In the genomic region with DNA sequence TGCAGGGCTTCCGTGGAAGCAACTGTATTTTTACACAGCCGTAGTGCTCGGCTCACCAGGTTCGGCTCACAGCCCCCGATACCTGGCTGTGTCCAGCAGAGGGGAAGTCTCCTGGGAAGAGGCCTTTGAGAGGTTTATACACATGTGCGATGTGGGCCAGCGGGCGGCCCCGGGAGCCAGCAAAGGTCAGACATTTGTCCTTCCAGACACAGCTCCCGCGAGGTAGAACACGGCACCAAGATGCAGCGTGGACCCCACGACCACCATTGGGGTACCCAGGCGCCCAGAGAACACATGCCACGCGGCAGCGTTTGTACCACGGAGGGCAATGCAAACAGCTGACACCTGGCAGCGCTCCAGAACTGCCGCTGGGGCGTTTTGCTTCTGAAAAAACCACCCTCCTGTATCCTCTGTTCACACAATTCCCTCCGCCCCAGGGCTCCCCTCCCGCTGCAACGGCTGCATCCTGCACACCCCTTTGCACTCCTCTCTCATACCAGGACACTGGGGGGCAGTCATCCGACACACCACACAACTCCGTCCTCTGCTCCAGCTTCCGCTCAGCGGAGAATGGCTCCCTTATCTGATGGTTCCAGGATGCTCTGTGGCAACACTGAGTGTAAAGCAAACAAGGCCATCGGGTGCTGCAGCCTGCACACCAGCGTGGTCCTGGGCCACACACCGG, we compare ENCODE assay signal across 1 cellular context.
TF ChIP-seq lines count a peak whose summit lies in the region.

No MANE protein-coding gene starts in this region.

TF ChIP-seq in HepG2, 621 proteins besides CTCF, POLR2A, EP300 and RAD21 (continued from another document and continues in another):
- TF ChIP-seq, protein P1, sequence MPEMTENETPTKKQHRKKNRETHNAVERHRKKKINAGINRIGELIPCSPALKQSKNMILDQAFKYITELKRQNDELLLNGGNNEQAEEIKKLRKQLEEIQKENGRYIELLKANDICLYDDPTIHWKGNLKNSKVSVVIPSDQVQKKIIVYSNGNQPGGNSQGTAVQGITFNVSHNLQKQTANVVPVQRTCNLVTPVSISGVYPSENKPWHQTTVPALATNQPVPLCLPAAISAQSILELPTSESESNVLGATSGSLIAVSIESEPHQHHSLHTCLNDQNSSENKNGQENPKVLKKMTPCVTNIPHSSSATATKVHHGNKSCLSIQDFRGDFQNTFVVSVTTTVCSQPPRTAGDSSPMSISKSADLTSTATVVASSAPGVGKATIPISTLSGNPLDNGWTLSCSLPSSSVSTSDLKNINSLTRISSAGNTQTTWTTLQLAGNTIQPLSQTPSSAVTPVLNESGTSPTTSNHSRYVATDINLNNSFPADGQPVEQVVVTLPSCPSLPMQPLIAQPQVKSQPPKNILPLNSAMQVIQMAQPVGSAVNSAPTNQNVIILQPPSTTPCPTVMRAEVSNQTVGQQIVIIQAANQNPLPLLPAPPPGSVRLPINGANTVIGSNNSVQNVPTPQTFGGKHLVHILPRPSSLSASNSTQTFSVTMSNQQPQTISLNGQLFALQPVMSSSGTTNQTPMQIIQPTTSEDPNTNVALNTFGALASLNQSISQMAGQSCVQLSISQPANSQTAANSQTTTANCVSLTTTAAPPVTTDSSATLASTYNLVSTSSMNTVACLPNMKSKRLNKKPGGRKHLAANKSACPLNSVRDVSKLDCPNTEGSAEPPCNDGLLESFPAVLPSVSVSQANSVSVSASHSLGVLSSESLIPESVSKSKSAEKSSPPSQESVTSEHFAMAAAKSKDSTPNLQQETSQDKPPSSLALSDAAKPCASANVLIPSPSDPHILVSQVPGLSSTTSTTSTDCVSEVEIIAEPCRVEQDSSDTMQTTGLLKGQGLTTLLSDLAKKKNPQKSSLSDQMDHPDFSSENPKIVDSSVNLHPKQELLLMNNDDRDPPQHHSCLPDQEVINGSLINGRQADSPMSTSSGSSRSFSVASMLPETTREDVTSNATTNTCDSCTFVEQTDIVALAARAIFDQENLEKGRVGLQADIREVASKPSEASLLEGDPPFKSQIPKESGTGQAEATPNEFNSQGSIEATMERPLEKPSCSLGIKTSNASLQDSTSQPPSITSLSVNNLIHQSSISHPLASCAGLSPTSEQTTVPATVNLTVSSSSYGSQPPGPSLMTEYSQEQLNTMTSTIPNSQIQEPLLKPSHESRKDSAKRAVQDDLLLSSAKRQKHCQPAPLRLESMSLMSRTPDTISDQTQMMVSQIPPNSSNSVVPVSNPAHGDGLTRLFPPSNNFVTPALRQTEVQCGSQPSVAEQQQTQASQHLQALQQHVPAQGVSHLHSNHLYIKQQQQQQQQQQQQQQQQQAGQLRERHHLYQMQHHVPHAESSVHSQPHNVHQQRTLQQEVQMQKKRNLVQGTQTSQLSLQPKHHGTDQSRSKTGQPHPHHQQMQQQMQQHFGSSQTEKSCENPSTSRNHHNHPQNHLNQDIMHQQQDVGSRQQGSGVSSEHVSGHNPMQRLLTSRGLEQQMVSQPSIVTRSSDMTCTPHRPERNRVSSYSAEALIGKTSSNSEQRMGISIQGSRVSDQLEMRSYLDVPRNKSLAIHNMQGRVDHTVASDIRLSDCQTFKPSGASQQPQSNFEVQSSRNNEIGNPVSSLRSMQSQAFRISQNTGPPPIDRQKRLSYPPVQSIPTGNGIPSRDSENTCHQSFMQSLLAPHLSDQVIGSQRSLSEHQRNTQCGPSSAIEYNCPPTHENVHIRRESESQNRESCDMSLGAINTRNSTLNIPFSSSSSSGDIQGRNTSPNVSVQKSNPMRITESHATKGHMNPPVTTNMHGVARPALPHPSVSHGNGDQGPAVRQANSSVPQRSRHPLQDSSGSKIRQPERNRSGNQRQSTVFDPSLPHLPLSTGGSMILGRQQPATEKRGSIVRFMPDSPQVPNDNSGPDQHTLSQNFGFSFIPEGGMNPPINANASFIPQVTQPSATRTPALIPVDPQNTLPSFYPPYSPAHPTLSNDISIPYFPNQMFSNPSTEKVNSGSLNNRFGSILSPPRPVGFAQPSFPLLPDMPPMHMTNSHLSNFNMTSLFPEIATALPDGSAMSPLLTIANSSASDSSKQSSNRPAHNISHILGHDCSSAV (CRISPR knock-in tag; IDR thresholded peaks at IDR 0.05; ENCODE audit: borderline replicate concordance): no peak
- TF ChIP-seq, protein P2, sequence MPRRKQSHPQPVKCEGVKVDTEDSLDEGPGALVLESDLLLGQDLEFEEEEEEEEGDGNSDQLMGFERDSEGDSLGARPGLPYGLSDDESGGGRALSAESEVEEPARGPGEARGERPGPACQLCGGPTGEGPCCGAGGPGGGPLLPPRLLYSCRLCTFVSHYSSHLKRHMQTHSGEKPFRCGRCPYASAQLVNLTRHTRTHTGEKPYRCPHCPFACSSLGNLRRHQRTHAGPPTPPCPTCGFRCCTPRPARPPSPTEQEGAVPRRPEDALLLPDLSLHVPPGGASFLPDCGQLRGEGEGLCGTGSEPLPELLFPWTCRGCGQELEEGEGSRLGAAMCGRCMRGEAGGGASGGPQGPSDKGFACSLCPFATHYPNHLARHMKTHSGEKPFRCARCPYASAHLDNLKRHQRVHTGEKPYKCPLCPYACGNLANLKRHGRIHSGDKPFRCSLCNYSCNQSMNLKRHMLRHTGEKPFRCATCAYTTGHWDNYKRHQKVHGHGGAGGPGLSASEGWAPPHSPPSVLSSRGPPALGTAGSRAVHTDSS (CRISPR knock-in tag; conservative IDR thresholded peaks at IDR 0.05): no peak
- no peak for TF ChIP-seq ZFYVE20 (CRISPR knock-in tag; IDR thresholded peaks at IDR 0.05; ENCODE audit: borderline replicate concordance, low read depth)
- TF ChIP-seq, protein P3, sequence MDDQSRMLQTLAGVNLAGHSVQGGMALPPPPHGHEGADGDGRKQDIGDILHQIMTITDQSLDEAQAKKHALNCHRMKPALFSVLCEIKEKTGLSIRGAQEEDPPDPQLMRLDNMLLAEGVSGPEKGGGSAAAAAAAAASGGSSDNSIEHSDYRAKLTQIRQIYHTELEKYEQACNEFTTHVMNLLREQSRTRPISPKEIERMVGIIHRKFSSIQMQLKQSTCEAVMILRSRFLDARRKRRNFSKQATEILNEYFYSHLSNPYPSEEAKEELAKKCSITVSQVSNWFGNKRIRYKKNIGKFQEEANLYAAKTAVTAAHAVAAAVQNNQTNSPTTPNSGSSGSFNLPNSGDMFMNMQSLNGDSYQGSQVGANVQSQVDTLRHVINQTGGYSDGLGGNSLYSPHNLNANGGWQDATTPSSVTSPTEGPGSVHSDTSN (CRISPR knock-in tag; IDR thresholded peaks at IDR 0.05; ENCODE audit: borderline replicate concordance): no peak
- TF ChIP-seq ZNF501 (CRISPR knock-in tag; IDR thresholded peaks at IDR 0.05): peak; percentile 81
- TF ChIP-seq E2F2 (CRISPR knock-in tag; IDR thresholded peaks at IDR 0.05; ENCODE audit: borderline replicate concordance): no peak
- peak; percentile 73; the same call in 1 of the 2 replicates for TF ChIP-seq ZNF143 (CRISPR knock-in tag; IDR thresholded peaks at IDR 0.05)
- peak; percentile 76; the same call in 1 of the 2 replicates for TF ChIP-seq KLF9 (CRISPR knock-in tag; IDR thresholded peaks at IDR 0.05; ENCODE audit: low read depth)
- peak; percentile 75; the same call in 1 of the 2 replicates for TF ChIP-seq ISL2 (CRISPR knock-in tag; IDR thresholded peaks at IDR 0.05)
- 0 out of 2 replicates have a peak, but pooled peaks have one; percentile 82 for TF ChIP-seq ZFP36L2 (CRISPR knock-in tag; IDR thresholded peaks at IDR 0.05)
- TF ChIP-seq NFE2L1 (CRISPR knock-in tag; IDR thresholded peaks at IDR 0.05; ENCODE audit: borderline replicate concordance): no peak
- no peak; the same call in 1 of the 2 replicates for TF ChIP-seq KDM5A (IDR thresholded peaks at IDR 0.05; ENCODE audit: borderline replicate concordance, low read length)
- peak; percentile 31 for TF ChIP-seq RBM39 (IDR thresholded peaks at IDR 0.05; ENCODE audit: low read depth, low read length, poor library complexity, severe bottlenecking)
- no peak for TF ChIP-seq DNMT1 (CRISPR knock-in tag; IDR thresholded peaks at IDR 0.05)
- TF ChIP-seq ZMYM3 (CRISPR knock-in tag; IDR thresholded peaks at IDR 0.05): peak; percentile 94
- TF ChIP-seq ZFP82 (CRISPR knock-in tag; IDR thresholded peaks at IDR 0.05; ENCODE audit: borderline replicate concordance): no peak
- TF ChIP-seq, protein P4, sequence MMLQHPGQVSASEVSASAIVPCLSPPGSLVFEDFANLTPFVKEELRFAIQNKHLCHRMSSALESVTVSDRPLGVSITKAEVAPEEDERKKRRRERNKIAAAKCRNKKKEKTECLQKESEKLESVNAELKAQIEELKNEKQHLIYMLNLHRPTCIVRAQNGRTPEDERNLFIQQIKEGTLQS (CRISPR knock-in tag; IDR thresholded peaks at IDR 0.05): peak; percentile 55
- TF ChIP-seq POLR2G (IDR thresholded peaks at IDR 0.05; ENCODE audit: low read depth, low read length): peak; percentile 70; the same call in 1 of the 2 replicates
- TF ChIP-seq ZNF407 (CRISPR knock-in tag; IDR thresholded peaks at IDR 0.05; ENCODE audit: not compliant biosample characterization): peak; percentile 33
- peak; percentile 67; the same call in 1 of the 2 replicates for TF ChIP-seq ZNF34 (CRISPR knock-in tag; IDR thresholded peaks at IDR 0.05; ENCODE audit: borderline replicate concordance)
- no peak for TF ChIP-seq IRX3 (CRISPR knock-in tag; IDR thresholded peaks at IDR 0.05; ENCODE audit: borderline replicate concordance, low read depth)
- peak; percentile 91; the same call in 1 of the 2 replicates for TF ChIP-seq ZNF567 (CRISPR knock-in tag; IDR thresholded peaks at IDR 0.05; ENCODE audit: borderline replicate concordance)
- TF ChIP-seq SNRNP70 (IDR thresholded peaks at IDR 0.05; ENCODE audit: low read depth, low read length): no peak
- no peak for TF ChIP-seq SIN3B (IDR thresholded peaks at IDR 0.05; ENCODE audit: low read length)
- 0 out of 2 replicates have a peak, but pooled peaks have one; percentile 40 for TF ChIP-seq PHF20 (CRISPR knock-in tag; IDR thresholded peaks at IDR 0.05)
- TF ChIP-seq SIX1 (CRISPR knock-in tag; IDR thresholded peaks at IDR 0.05; ENCODE audit: borderline replicate concordance): peak; percentile 80; the same call in 1 of the 2 replicates
- TF ChIP-seq ZEB1 (IDR thresholded peaks at IDR 0.05; ENCODE audit: insufficient replicate concordance, low read depth): no peak
- no peak for TF ChIP-seq RAD51 (IDR thresholded peaks at IDR 0.05; ENCODE audit: borderline replicate concordance)
- TF ChIP-seq ZNF234 (CRISPR knock-in tag; conservative IDR thresholded peaks at IDR 0.05): no peak
- TF ChIP-seq ZNF547 (CRISPR knock-in tag; IDR thresholded peaks at IDR 0.05): peak; percentile 35; the same call in 1 of the 2 replicates
- TF ChIP-seq NBN (conservative IDR thresholded peaks at IDR 0.05): no peak
